Comparison of ENCODE assay signal across 1 cellular context in the genomic region with DNA sequence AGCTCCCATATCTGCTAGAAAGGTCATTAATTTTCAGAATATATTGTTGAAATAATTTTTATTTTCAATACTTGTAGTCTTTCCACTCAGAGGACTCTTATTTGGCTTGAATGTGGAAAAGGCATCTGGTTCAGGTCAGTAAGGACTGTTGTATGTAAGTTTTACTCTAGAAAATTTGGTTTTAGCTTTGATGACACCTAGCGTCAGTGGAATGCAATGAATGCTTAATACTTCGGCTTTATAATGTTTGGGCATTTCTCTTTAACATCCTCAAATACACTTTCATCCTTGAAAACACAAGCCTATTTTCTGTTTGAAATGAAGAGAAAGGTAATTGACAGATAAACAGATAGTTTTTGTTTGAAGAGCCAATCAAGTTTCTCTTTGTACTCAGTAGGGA.
TF ChIP-seq lines count a peak whose summit lies in the region.

No MANE protein-coding gene starts in this region.

TF ChIP-seq in H1, 55 proteins besides CTCF, POLR2A, EP300 and RAD21 (continued from another document):
- TF ChIP-seq, protein P1, sequence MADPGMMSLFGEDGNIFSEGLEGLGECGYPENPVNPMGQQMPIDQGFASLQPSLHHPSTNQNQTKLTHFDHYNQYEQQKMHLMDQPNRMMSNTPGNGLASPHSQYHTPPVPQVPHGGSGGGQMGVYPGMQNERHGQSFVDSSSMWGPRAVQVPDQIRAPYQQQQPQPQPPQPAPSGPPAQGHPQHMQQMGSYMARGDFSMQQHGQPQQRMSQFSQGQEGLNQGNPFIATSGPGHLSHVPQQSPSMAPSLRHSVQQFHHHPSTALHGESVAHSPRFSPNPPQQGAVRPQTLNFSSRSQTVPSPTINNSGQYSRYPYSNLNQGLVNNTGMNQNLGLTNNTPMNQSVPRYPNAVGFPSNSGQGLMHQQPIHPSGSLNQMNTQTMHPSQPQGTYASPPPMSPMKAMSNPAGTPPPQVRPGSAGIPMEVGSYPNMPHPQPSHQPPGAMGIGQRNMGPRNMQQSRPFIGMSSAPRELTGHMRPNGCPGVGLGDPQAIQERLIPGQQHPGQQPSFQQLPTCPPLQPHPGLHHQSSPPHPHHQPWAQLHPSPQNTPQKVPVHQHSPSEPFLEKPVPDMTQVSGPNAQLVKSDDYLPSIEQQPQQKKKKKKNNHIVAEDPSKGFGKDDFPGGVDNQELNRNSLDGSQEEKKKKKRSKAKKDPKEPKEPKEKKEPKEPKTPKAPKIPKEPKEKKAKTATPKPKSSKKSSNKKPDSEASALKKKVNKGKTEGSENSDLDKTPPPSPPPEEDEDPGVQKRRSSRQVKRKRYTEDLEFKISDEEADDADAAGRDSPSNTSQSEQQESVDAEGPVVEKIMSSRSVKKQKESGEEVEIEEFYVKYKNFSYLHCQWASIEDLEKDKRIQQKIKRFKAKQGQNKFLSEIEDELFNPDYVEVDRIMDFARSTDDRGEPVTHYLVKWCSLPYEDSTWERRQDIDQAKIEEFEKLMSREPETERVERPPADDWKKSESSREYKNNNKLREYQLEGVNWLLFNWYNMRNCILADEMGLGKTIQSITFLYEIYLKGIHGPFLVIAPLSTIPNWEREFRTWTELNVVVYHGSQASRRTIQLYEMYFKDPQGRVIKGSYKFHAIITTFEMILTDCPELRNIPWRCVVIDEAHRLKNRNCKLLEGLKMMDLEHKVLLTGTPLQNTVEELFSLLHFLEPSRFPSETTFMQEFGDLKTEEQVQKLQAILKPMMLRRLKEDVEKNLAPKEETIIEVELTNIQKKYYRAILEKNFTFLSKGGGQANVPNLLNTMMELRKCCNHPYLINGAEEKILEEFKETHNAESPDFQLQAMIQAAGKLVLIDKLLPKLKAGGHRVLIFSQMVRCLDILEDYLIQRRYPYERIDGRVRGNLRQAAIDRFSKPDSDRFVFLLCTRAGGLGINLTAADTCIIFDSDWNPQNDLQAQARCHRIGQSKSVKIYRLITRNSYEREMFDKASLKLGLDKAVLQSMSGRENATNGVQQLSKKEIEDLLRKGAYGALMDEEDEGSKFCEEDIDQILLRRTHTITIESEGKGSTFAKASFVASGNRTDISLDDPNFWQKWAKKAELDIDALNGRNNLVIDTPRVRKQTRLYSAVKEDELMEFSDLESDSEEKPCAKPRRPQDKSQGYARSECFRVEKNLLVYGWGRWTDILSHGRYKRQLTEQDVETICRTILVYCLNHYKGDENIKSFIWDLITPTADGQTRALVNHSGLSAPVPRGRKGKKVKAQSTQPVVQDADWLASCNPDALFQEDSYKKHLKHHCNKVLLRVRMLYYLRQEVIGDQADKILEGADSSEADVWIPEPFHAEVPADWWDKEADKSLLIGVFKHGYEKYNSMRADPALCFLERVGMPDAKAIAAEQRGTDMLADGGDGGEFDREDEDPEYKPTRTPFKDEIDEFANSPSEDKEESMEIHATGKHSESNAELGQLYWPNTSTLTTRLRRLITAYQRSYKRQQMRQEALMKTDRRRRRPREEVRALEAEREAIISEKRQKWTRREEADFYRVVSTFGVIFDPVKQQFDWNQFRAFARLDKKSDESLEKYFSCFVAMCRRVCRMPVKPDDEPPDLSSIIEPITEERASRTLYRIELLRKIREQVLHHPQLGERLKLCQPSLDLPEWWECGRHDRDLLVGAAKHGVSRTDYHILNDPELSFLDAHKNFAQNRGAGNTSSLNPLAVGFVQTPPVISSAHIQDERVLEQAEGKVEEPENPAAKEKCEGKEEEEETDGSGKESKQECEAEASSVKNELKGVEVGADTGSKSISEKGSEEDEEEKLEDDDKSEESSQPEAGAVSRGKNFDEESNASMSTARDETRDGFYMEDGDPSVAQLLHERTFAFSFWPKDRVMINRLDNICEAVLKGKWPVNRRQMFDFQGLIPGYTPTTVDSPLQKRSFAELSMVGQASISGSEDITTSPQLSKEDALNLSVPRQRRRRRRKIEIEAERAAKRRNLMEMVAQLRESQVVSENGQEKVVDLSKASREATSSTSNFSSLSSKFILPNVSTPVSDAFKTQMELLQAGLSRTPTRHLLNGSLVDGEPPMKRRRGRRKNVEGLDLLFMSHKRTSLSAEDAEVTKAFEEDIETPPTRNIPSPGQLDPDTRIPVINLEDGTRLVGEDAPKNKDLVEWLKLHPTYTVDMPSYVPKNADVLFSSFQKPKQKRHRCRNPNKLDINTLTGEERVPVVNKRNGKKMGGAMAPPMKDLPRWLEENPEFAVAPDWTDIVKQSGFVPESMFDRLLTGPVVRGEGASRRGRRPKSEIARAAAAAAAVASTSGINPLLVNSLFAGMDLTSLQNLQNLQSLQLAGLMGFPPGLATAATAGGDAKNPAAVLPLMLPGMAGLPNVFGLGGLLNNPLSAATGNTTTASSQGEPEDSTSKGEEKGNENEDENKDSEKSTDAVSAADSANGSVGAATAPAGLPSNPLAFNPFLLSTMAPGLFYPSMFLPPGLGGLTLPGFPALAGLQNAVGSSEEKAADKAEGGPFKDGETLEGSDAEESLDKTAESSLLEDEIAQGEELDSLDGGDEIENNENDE (IDR thresholded peaks at IDR 0.05; ENCODE audit: insufficient replicate concordance, low read length): no peak
- no peak for TF ChIP-seq E2F6 (IDR thresholded peaks at IDR 0.05)
